In genomic region chr11:2869561-2870427, GRCh38 we compare ENCODE assay signal across 29 cellular contexts. TPM values are rescaled to one million over a fixed set of nuclear protein-coding genes. Genes with fewer than 3 reads are reported as not detected.
DNase-seq lines count a peak whose midpoint lies in the region; FAIRE-seq and TF ChIP-seq lines count a peak whose summit lies in the region.
"Had no signal": no experiment of that assay in that cellular context is flagged by ENCODE, and none has a peak within 500 bp of the region (broad histone marks: within the 10 kb centered on the region; RNA-seq: fewer than 3 reads in every experiment).

No MANE protein-coding gene starts in this region.

- no peak overlapping the region for H4K91ac ChIP-seq in H1 (replicated peaks; ENCODE audit: insufficient read length, low read length)
- H4K91ac ChIP-seq in mesenchymal stem cell (ENCODE audit: low read length) = no peak overlapping the region

- H3K23ac ChIP-seq in H1 (ENCODE audit: insufficient read length) (no peak overlapping the region), mesenchymal stem cell (ENCODE audit: low read length in 2 of 2) (peak overlapping the region in 1 of 2 experiments; percentile 10)

- H4K8ac ChIP-seq in H1 (ENCODE audit: extremely low read depth, insufficient read depth, low read length) (peak overlapping the region; percentile 94), mesenchymal stem cell (ENCODE audit: low read length) (peak overlapping the region; percentile 24)

- H3K14ac ChIP-seq in H1 (ENCODE audit: insufficient read length) = no peak overlapping the region
- H3K14ac ChIP-seq in mesenchymal stem cell (ENCODE audit: low read length in 2 of 2) = no peak overlapping the region

- no peak for TF ChIP-seq POLR2A in H1 (IDR thresholded peaks at IDR 0.05; ENCODE audit: control extremely low read depth in 1 of 2, low read depth in 2 of 2, low read length in 2 of 2)

- intact Hi-C loops in posterior vena cava (cut with DNase I) = no loop called here

- H3K23me2 ChIP-seq in H1 (ENCODE audit: low read depth, low read length) = peaks cover 2% of the 10 kb centered on the region; the same call in 1 of the 2 replicates

- TF ChIP-seq RAD21 in H1 (IDR thresholded peaks at IDR 0.05 in 1 of 2, conservative IDR thresholded peaks at IDR 0.05 in 1 of 2; ENCODE audit: low read depth in 2 of 2, low read length in 2 of 2) = no peak

- no peaks in the 10 kb centered on the region for H3K79me2 ChIP-seq in H1 (ENCODE audit: control insufficient read depth in 1 of 2, insufficient read depth in 2 of 2, low read length in 2 of 2)
- H3K79me2 ChIP-seq: hepatocyte had no signal

- H2BK20ac ChIP-seq in H1 (ENCODE audit: low read length) = no peak overlapping the region

- H3K4ac ChIP-seq in H1 (replicated peaks; ENCODE audit: insufficient read length, low read depth, low read length) = no peak overlapping the region
- no peak overlapping the region for H3K4ac ChIP-seq in mesenchymal stem cell (ENCODE audit: low read depth in 1 of 2, low read length in 2 of 2)

- peak overlapping the region in 1 of 4 experiments; percentile 37; a peak in 2 of 8 replicates for H3K4me3 ChIP-seq in H1 (ENCODE audit: extremely low read depth in 1 of 4, insufficient read depth in 2 of 4, low read depth in 3 of 4, low read length in 4 of 4)
- H3K4me3 ChIP-seq in mesenchymal stem cell (ENCODE audit: insufficient read depth in 1 of 2, low read depth in 1 of 2, low read length in 2 of 2) = peak overlapping the region in 1 of 2 experiments; percentile 39
- H3K4me3 ChIP-seq: hepatocyte, MG63, PC-9, sigmoid colon had no signal

- TF ChIP-seq EP300 in H1 (IDR thresholded peaks at IDR 0.05; ENCODE audit: borderline replicate concordance in 1 of 2, low read depth in 2 of 2, low read length in 2 of 2) = no peak

- H3K9ac ChIP-seq in H1 (replicated peaks in 1 of 4; ENCODE audit: extremely low read depth in 1 of 4, low read depth in 3 of 4, low read length in 3 of 4) (no peak overlapping the region), mesenchymal stem cell (ENCODE audit: low read length) (no peak overlapping the region)

- H3K56ac ChIP-seq in H1 (replicated peaks; ENCODE audit: insufficient read length, low read depth, low read length) = no peak overlapping the region

- H2AFZ ChIP-seq in H1 (ENCODE audit: low read length) = no peak overlapping the region
- H2AFZ ChIP-seq in mesenchymal stem cell (ENCODE audit: low read depth, low read length) = no peak overlapping the region
- H2AFZ ChIP-seq: hepatocyte, PC-9 had no signal

- TF ChIP-seq CTCF in H1 (IDR thresholded peaks at IDR 0.05; ENCODE audit: control extremely low read depth in 1 of 3, insufficient read depth in 1 of 3, low read depth in 1 of 3, low read length in 3 of 3) = no peak

- H2BK12ac ChIP-seq in H1 (ENCODE audit: low read depth, low read length) (peak overlapping the region; percentile 17; the same call in 1 of the 2 replicates), mesenchymal stem cell (ENCODE audit: low read length in 2 of 2) (no peak overlapping the region)

- H4K5ac ChIP-seq in H1 (ENCODE audit: insufficient read length, low read depth, low read length) = no peak overlapping the region

- WGBS in H1 (ENCODE audit: extremely low coverage in 1 of 2, insufficient coverage in 1 of 2, insufficient read length in 1 of 2, insufficient replicate concordance in 2 of 2, low coverage in 1 of 2, low lambda C conversion rate in 2 of 2, missing lambda C conversion rate in 1 of 2), 2 experiments = 15% methylated on average over 52 of the region's 90 CpGs; no CpG with 5 or more reads in 1 of the 2 experiments
- WGBS in mesenchymal stem cell = 16% methylated on average over 73 of the region's 90 CpGs

- H3K18ac ChIP-seq in H1 (ENCODE audit: extremely low read depth, low read length) = peak overlapping the region; percentile 78
- no peak overlapping the region for H3K18ac ChIP-seq in mesenchymal stem cell (ENCODE audit: low read depth in 1 of 2, low read length in 2 of 2)

- peaks cover 4 to 30% (median 16%) of the 10 kb centered on the region in 4 experiments; a peak in 6 of 7 replicates for H3K4me1 ChIP-seq in H1 (replicated peaks in 1 of 4; ENCODE audit: control insufficient read depth in 3 of 4, insufficient read depth in 4 of 4, low read length in 3 of 4)
- peaks cover 11% of the 10 kb centered on the region for H3K4me1 ChIP-seq in mesenchymal stem cell (ENCODE audit: control insufficient read depth, insufficient read depth, low read depth, low read length)
- H3K4me1 ChIP-seq: sigmoid colon had no signal

- DNase-seq in NCI-H748 (lab: John Stamatoyannopoulos, UW; ENCODE audit: unreplicated experiment) = peak; percentile 76
- no peak for DNase-seq in NCI-H748 treated with DMSO at 0.1 percent for 48 hours (lab: John Stamatoyannopoulos, UW)
- no peak for DNase-seq in H1 (ENCODE audit: low read depth in 1 of 2, low spot score in 2 of 2)
- DNase-seq in mesenchymal stem cell = no peak
- DNase-seq in posterior vena cava (ENCODE audit: low spot score) = no peak
- no peak for DNase-seq in DMS 273 (lab: John Stamatoyannopoulos, UW; ENCODE audit: unreplicated experiment)
- no peak for DNase-seq in NCI-H1694 (lab: John Stamatoyannopoulos, UW)
- DNase-seq: activated CD4-positive, alpha-beta memory T cell treated with anti-CD3 and anti-CD28 coated beads, Interleukin-2, amount 10 ng/mL, durations not matched to agents 7 days and 5 days; activated CD4-positive, alpha-beta T cell treated with anti-CD3 and anti-CD28 coated beads for 1 hour; activated CD8-positive, alpha-beta memory T cell treated with anti-CD3 and anti-CD28 coated beads, Interleukin-2, amount 50 U/mL, for 48 hours; activated naive CD4-positive, alpha-beta T cell treated with Interleukin-2 at 50 U/mL for 16 hours; GOT3; KBM-7; left cardiac atrium; mammary epithelial cell; MG63; NCI-H1105 treated with DMSO at 0.1 percent for 48 hours; NCI-H1930; NCI-H2227 treated with DMSO at 0.1 percent for 48 hours; PC-9; sigmoid colon; stimulated activated CD4-positive, alpha-beta T cell treated with anti-CD3 and anti-CD28 coated beads, Interleukin-12 subunit alpha, Interleukin-12 subunit beta, amount 100 ng/mL, for 4 hours; stimulated activated CD4-positive, alpha-beta T cell treated with anti-CD3 and anti-CD28 coated beads, Interleukin-2, amount 100 ng/mL, for 48 hours had no signal

- FAIRE-seq in H1 (lab: Jason Lieb, UNC) = no peak
- FAIRE-seq: frontal cortex, HTR-8/SVneo had no signal

- POLR2A ChIA-PET in H1 (lab: Charles Lee; ENCODE audit: partially characterized antibody) = interaction anchor here (1.0 to 1.9 kb wide), 3 partner anchors 9 to 82 kb away, joined by 3 to 5 read pairs (median 4); no protein-coding TSS in a partner anchor

- H2BK120ac ChIP-seq in H1 (replicated peaks; ENCODE audit: low read depth, low read length) (no peak overlapping the region), mesenchymal stem cell (ENCODE audit: low read depth, low read length) (no peak overlapping the region)

- H4K20me1 ChIP-seq in H1 (replicated peaks in 1 of 2; ENCODE audit: control insufficient read depth in 1 of 2, insufficient read depth in 2 of 2, low read length in 2 of 2) = no peaks in the 10 kb centered on the region

- peaks cover 41 to 83% (median 69%) of the 10 kb centered on the region in 4 experiments for H3K27me3 ChIP-seq in H1 (replicated peaks in 1 of 4; ENCODE audit: control insufficient read depth in 3 of 4, extremely low read depth in 1 of 4, insufficient read depth in 3 of 4, low read length in 3 of 4)
- peaks cover 22 to 58% of the 10 kb centered on the region in 2 experiments for H3K27me3 ChIP-seq in mesenchymal stem cell (ENCODE audit: control insufficient read depth in 1 of 2, insufficient read depth in 1 of 2, low read length in 2 of 2)
- H3K27me3 ChIP-seq: MG63 had no signal

- H2BK15ac ChIP-seq in H1 (ENCODE audit: low read length) (no peak overlapping the region), mesenchymal stem cell (ENCODE audit: low read depth, poor library complexity, severe bottlenecking) (no peak overlapping the region)

- CTCF ChIA-PET in H1 (lab: Charles Lee; ENCODE audit: partially characterized antibody) = interaction anchor here (1.0 to 2.3 kb wide), 4 partner anchors 9 to 338 kb away, joined by 3 to 10 read pairs (median 5); no protein-coding TSS in a partner anchor

- H2AK5ac ChIP-seq in H1 (ENCODE audit: low read depth, low read length) (no peak overlapping the region), mesenchymal stem cell (ENCODE audit: low read length, severe bottlenecking) (no peak overlapping the region)

- H3K27ac ChIP-seq in H1 (ENCODE audit: low read depth, low read length) (no peak overlapping the region), mesenchymal stem cell (ENCODE audit: low read length, poor library complexity, severe bottlenecking) (no peak overlapping the region), temporal lobe (ENCODE audit: low read depth, low read length) (peak overlapping the region; percentile 85)
- H3K27ac ChIP-seq: 22Rv1, hepatocyte, neutrophil, PC-9, sigmoid colon had no signal

- H3K79me1 ChIP-seq in H1 (ENCODE audit: low read depth, low read length) (no peaks in the 10 kb centered on the region), mesenchymal stem cell (replicated peaks; ENCODE audit: low read length, poor library complexity, severe bottlenecking) (no peaks in the 10 kb centered on the region)

- peaks cover 0 to 4% (median 0%) of the 10 kb centered on the region in 4 experiments; a peak in 1 of 8 replicates for H3K36me3 ChIP-seq in H1 (ENCODE audit: control insufficient read depth in 2 of 4, insufficient read depth in 4 of 4, low read length in 3 of 4)
- H3K36me3 ChIP-seq in mesenchymal stem cell (ENCODE audit: control insufficient read depth in 1 of 2, insufficient read depth in 2 of 2, low read depth in 1 of 2, low read length in 2 of 2) = no peaks in the 10 kb centered on the region
- H3K36me3 ChIP-seq: MG63, neutrophil, sigmoid colon had no signal

- peaks cover 8 to 10% of the 10 kb centered on the region in 2 experiments; a peak in 2 of 4 replicates for H3K9me3 ChIP-seq in H1 (ENCODE audit: insufficient read depth in 2 of 2, low read depth in 1 of 2, low read length in 1 of 2)
- H3K9me3 ChIP-seq in mesenchymal stem cell (ENCODE audit: control insufficient read depth, low read length) = peaks cover 8% of the 10 kb centered on the region
- H3K9me3 ChIP-seq: MG63, neutrophil, sigmoid colon had no signal

- H2BK5ac ChIP-seq in H1 (ENCODE audit: low read depth, low read length) (no peak overlapping the region), mesenchymal stem cell (ENCODE audit: low read depth, low read length, poor library complexity, severe bottlenecking) (no peak overlapping the region)

- peak overlapping the region; percentile 59 to 67 for H3K4me2 ChIP-seq in H1 (ENCODE audit: insufficient read depth in 1 of 2, low read depth in 2 of 2, low read length in 2 of 2)
- H3K4me2 ChIP-seq in mesenchymal stem cell (ENCODE audit: low read length, poor library complexity, severe bottlenecking) = no peak overlapping the region
- H3K4me2 ChIP-seq: PC-9 had no signal

RNA-seq across cellular contexts. Expression of gene CDKN1C, which starts 15.8 kb away (rescaled TPM):
- 12.8 and 16.2 TPM in 2 replicates for total RNA-seq in H1 (2021; fragmentation: NEBNext Ultra II Directional; extraction: Animal tissue kit (Norgen Biotek cat#: 25700))
- polyA plus RNA-seq in H1 (2011; rRNA removed) = 14.1 and 21.8 TPM in 2 replicates
- 13.5 TPM for polyA plus RNA-seq in H1 (2011; cell fraction: cytosol; rRNA removed)
- 19.1 TPM for polyA plus RNA-seq in H1 (2011; cell fraction: nucleus; rRNA removed)
- polyA plus RNA-seq in H1 (2012, experiment 1 of 2) = 5.5 to 12.0 TPM (median 10.3 TPM) in 4 replicates
- polyA plus RNA-seq in H1 (2012, experiment 2 of 2) = 12.8 TPM
- 12.8 TPM for polyA plus RNA-seq in H1 (2013, experiment 1 of 2)
- polyA plus RNA-seq in H1 (2013, experiment 2 of 2) = 10.8 TPM
- polyA minus RNA-seq in H1 (2011; rRNA and poly(A)+ RNA removed) = 1.7 and 2.9 TPM in 2 replicates
- 16.9 TPM for polyA minus RNA-seq in H1 (2011; cell fraction: cytosol; rRNA and poly(A)+ RNA removed)
- 23.8 TPM for polyA minus RNA-seq in H1 (2011; cell fraction: nucleus; rRNA and poly(A)+ RNA removed)
- 29.4 TPM for polyA plus RNA-seq in mesenchymal stem cell (2013, experiment 1 of 2)
- 31.0 TPM for polyA plus RNA-seq in mesenchymal stem cell (2013, experiment 2 of 2)
- total RNA-seq in temporal lobe (25.8 TPM), posterior vena cava (10 to 100 TPM; 23.6 to 58.8 TPM)

RNA-seq across cellular contexts. Expression of gene PHLDA2, which starts 59.4 kb away (rescaled TPM):
- total RNA-seq in H1 (2021; fragmentation: NEBNext Ultra II Directional; extraction: Animal tissue kit (Norgen Biotek cat#: 25700)) = 5.2 and 5.4 TPM in 2 replicates
- polyA plus RNA-seq in H1 (2011; rRNA removed) = 7.6 and 11.6 TPM in 2 replicates
- 5.3 TPM for polyA plus RNA-seq in H1 (2011; cell fraction: cytosol; rRNA removed)
- polyA plus RNA-seq in H1 (2011; cell fraction: nucleus; rRNA removed) = 8.3 TPM
- polyA plus RNA-seq in H1 (2012, experiment 1 of 2) = 3.0 to 7.5 TPM (median 5.8 TPM) in 4 replicates
- polyA plus RNA-seq in H1 (2012, experiment 2 of 2) = 6.4 TPM
- polyA plus RNA-seq in H1 (2013, experiment 1 of 2) = 15.6 TPM
- 14.7 TPM for polyA plus RNA-seq in H1 (2013, experiment 2 of 2)
- 0.24 TPM in 1 of 2 replicates, not detected in the other for polyA minus RNA-seq in H1 (2011; rRNA and poly(A)+ RNA removed)
- 3.5 TPM for polyA minus RNA-seq in H1 (2011; cell fraction: cytosol; rRNA and poly(A)+ RNA removed)
- polyA minus RNA-seq in H1 (2011; cell fraction: nucleus; rRNA and poly(A)+ RNA removed) = 13.2 TPM
- 272 TPM for polyA plus RNA-seq in mesenchymal stem cell (2013, experiment 1 of 2)
- polyA plus RNA-seq in mesenchymal stem cell (2013, experiment 2 of 2) = 276 TPM
- not detected for total RNA-seq in temporal lobe
- total RNA-seq in posterior vena cava = 1 to 10 TPM; 4.6 to 8.1 TPM
- total RNA-seq: frontal cortex had no signal
